10 cellular contexts compared by ENCODE assay signal in the genomic region with DNA sequence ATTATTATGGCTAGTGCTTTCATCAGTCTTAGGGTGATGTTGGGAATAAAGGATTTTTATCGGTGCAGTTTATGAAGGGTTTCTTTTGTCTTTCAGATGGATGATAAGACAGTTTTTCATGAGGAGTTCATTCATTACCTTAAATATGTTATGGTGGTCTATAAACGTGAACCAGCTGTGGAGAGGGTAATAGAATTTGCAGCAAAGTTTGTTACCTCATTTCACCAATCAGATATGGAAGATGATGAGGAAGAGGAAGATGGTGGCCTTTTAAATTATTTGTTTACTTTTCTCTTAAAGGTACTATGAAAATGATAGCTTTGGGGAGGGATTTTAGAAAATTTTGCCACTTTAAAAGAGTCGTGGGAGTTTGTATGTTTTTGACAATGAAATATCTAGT. TPM values are rescaled to one million over a fixed set of nuclear protein-coding genes. Genes with fewer than 3 reads are reported as not detected.
DNase-seq lines count a peak whose midpoint lies in the region; ATAC-seq, FAIRE-seq and TF ChIP-seq lines count a peak whose summit lies in the region.
"Had no signal": no experiment of that assay in that cellular context is flagged by ENCODE, and none has a peak within 500 bp of the region (broad histone marks: within the 10 kb centered on the region; RNA-seq: fewer than 3 reads in every experiment).

No MANE protein-coding gene starts in this region.

- peaks cover 17% of the 10 kb centered on the region for H3K36me3 Mint-ChIP-seq in MCF 10A (ENCODE audit: insufficient read depth, unreplicated experiment)
- H3K36me3 Mint-ChIP-seq in stimulated activated memory B cell treated with anti-CD40 and anti-IgM and Interleukin-4, amounts not matched to agents 10 μg/mL and 1 μg/mL and 100 μg/mL, for 72 hours, result peaks cover 6% of the 10 kb centered on the region

- H3K4me3 ChIP-seq in breast epithelium (no peak overlapping the region), RWPE2 (ENCODE audit: severe bottlenecking) (peak overlapping the region; percentile 74), epithelial cell of proximal tubule (ENCODE audit: low read depth, low read length) (peak overlapping the region; percentile 82)

- peak overlapping the region; percentile 89 for H3K4me3 Mint-ChIP-seq in MCF 10A (ENCODE audit: unreplicated experiment)
- peak overlapping the region; percentile 38 for H3K4me3 Mint-ChIP-seq in stimulated activated memory B cell treated with anti-CD40 and anti-IgM and Interleukin-4, amounts not matched to agents 10 μg/mL and 1 μg/mL and 100 μg/mL, for 72 hours

- intact Hi-C loops in MCF 10A (cut with micrococcal nuclease), result no loop called here
- intact Hi-C loops in breast epithelium (cut with DNase I; ENCODE audit: low total_unique reads), result loop anchor here (5.0 to 10.0 kb wide), 2 partner anchors 1707 to 1910 kb away; no protein-coding TSS in a partner anchor

- TF ChIP-seq CTCF in MCF 10A (IDR thresholded peaks at IDR 0.05; ENCODE audit: unreplicated experiment) (no peak), breast epithelium (IDR thresholded peaks at IDR 0.05) (no peak), RWPE2 (IDR thresholded peaks at IDR 0.05; ENCODE audit: poor library complexity, severe bottlenecking) (no peak), epithelial cell of proximal tubule (conservative IDR thresholded peaks at IDR 0.05; ENCODE audit: low read depth, low read length) (no peak)

- no peak for FAIRE-seq in GM12891 (lab: Jason Lieb, UNC)

- H3K9me3 ChIP-seq in breast epithelium, result no peaks in the 10 kb centered on the region
- no peaks in the 10 kb centered on the region for H3K9me3 ChIP-seq in RWPE2 (ENCODE audit: severe bottlenecking)
- H3K9me3 ChIP-seq: neutrophil had no signal

- H3K36me3 ChIP-seq in breast epithelium (no peaks in the 10 kb centered on the region), RWPE2 (ENCODE audit: low read depth) (peaks cover 66% of the 10 kb centered on the region)

- POLR2A ChIA-PET in MCF 10A (lab: Yijun Ruan, JAX), result interaction anchor here (1.8 to 8.0 kb wide), 3 partner anchors 11 to 210 kb away, joined by 9 to 64 read pairs (median 59); a partner anchor contains a TSS

- DNase-seq in MCF 10A (ENCODE audit: unreplicated experiment) (peak; percentile 5), breast epithelium (ENCODE audit: low spot score in 2 of 2) (no peak), RWPE2 (ENCODE audit: low spot score) (no peak), epithelial cell of proximal tubule (ENCODE audit: low read depth) (no peak), GM12891 (ENCODE audit: insufficient read length, low spot score) (no peak)

- TF ChIP-seq POLR2A in breast epithelium (IDR thresholded peaks at IDR 0.05) (no peak), GM12891 (IDR thresholded peaks at IDR 0.05; ENCODE audit: low read depth, low read length) (no peak)

- peak overlapping the region; percentile 98 for H3K27ac Mint-ChIP-seq in MCF 10A (ENCODE audit: low read depth, unreplicated experiment)
- H3K27ac Mint-ChIP-seq in stimulated activated memory B cell treated with anti-CD40 and anti-IgM and Interleukin-4, amounts not matched to agents 10 μg/mL and 1 μg/mL and 100 μg/mL, for 72 hours, result no peak overlapping the region

- ATAC-seq in RWPE2 (ENCODE audit: low read depth), result no peak
- no peak for ATAC-seq in stimulated activated memory B cell treated with anti-CD40 and anti-IgM and Interleukin-4, amounts not matched to agents 10 μg/mL and 1 μg/mL and 100 μg/mL, for 72 hours
- ATAC-seq in GM19467 (IDR thresholded peaks at IDR 0.05; ENCODE audit: unreplicated experiment), result no peak
- ATAC-seq in HG02852 (IDR thresholded peaks at IDR 0.05; ENCODE audit: unreplicated experiment), result no peak
- ATAC-seq: activated CD4-positive, CD25-positive, alpha-beta regulatory T cell treated with anti-CD3 and anti-CD28 coated beads, Interleukin-2, amount 50 U/mL, for 24 hours had no signal

- H3K27me3 ChIP-seq in breast epithelium, result no peaks in the 10 kb centered on the region
- no peaks in the 10 kb centered on the region for H3K27me3 ChIP-seq in RWPE2 (ENCODE audit: insufficient read depth, poor library complexity, severe bottlenecking)
- H3K27me3 ChIP-seq: neutrophil had no signal

- peaks cover 0 to 10% of the 10 kb centered on the region in 2 donors for H3K4me1 ChIP-seq in breast epithelium
- H3K4me1 ChIP-seq in RWPE2 (ENCODE audit: insufficient read depth, poor library complexity, severe bottlenecking), result peaks cover 22% of the 10 kb centered on the region

- H3K9me3 Mint-ChIP-seq in MCF 10A (ENCODE audit: unreplicated experiment), result no peaks in the 10 kb centered on the region
- no peaks in the 10 kb centered on the region for H3K9me3 Mint-ChIP-seq in stimulated activated memory B cell treated with anti-CD40 and anti-IgM and Interleukin-4, amounts not matched to agents 10 μg/mL and 1 μg/mL and 100 μg/mL, for 72 hours

- no TSS peak for BruUV-seq in MCF 10A (replicated peaks; lab: Mats Ljungman, UMichigan)

- peaks cover 27% of the 10 kb centered on the region for H3K4me1 Mint-ChIP-seq in MCF 10A (ENCODE audit: insufficient read depth, unreplicated experiment)
- peaks cover 50% of the 10 kb centered on the region for H3K4me1 Mint-ChIP-seq in stimulated activated memory B cell treated with anti-CD40 and anti-IgM and Interleukin-4, amounts not matched to agents 10 μg/mL and 1 μg/mL and 100 μg/mL, for 72 hours

- no peak overlapping the region for H3K27ac ChIP-seq in breast epithelium
- no peak overlapping the region for H3K27ac ChIP-seq in RWPE2 (ENCODE audit: poor library complexity, severe bottlenecking)
- H3K27ac ChIP-seq: neutrophil had no signal

- CTCF ChIA-PET in MCF 10A (lab: Yijun Ruan, JAX), result interaction anchor here (0.6 to 1.2 kb wide), 4 partner anchors 10 to 694 kb away, joined by 3 to 7 read pairs (median 4); a partner anchor contains a TSS

- no peaks in the 10 kb centered on the region for H3K27me3 Mint-ChIP-seq in MCF 10A (ENCODE audit: insufficient read depth, unreplicated experiment)
- H3K27me3 Mint-ChIP-seq in stimulated activated memory B cell treated with anti-CD40 and anti-IgM and Interleukin-4, amounts not matched to agents 10 μg/mL and 1 μg/mL and 100 μg/mL, for 72 hours, result no peaks in the 10 kb centered on the region

TF ChIP-seq in GM12891, 5 proteins besides CTCF, POLR2A, EP300 and RAD21:
- TF ChIP-seq SPI1 (IDR thresholded peaks at IDR 0.05; ENCODE audit: low read depth, low read length), result no peak

RNA-seq across cellular contexts. Expression of a gene that starts 1.3 kb away (rescaled TPM):
- 23.2 and 38.6 TPM in 2 replicates for total RNA-seq in MCF 10A (2022)
- under 1 TPM; 0.33 to 0.96 (median 0.59) TPM for total RNA-seq in breast epithelium
- 56.4 and 66.9 TPM in 2 replicates for total RNA-seq in epithelial cell of proximal tubule
- polyA plus RNA-seq in GM12891 (2012; ENCODE audit: low read depth, missing spikeins), result 20.8 TPM

RNA-seq across cellular contexts. Expression of a gene that starts 1.6 kb away (rescaled TPM):
- total RNA-seq in MCF 10A (2022), result 38.0 and 41.4 TPM in 2 replicates
- total RNA-seq in breast epithelium, result 10 to 100 TPM; 28.0 to 41.3 (median 28.2) TPM
- 18.6 and 27.0 TPM in 2 replicates for total RNA-seq in epithelial cell of proximal tubule
- polyA plus RNA-seq in GM12891 (2012; ENCODE audit: low read depth, missing spikeins), result 12.1 TPM

RNA-seq across cellular contexts. Expression of a gene that starts 30.7 kb away (rescaled TPM):
- not detected in 2 replicates for total RNA-seq in MCF 10A (2022)
- total RNA-seq in breast epithelium, result under 1 TPM in 2 of 3 donors, not detected in 1; 0.33 to 0.59 TPM
- total RNA-seq in epithelial cell of proximal tubule, result 0.07 and 0.17 TPM in 2 replicates
- 0.03 TPM for polyA plus RNA-seq in GM12891 (2012; ENCODE audit: low read depth, missing spikeins)

Comparison
In these comparisons a context has a peak if more than half of its experiments do, and no peak if none do; other contexts are left out.
1. RNA of a gene that starts 1.3 kb away (total RNA-seq): 56.4 to 66.9 TPM in epithelial cell of proximal tubule and 23.2 to 38.6 TPM in MCF 10A; 0.33 to 0.96 TPM in breast epithelium; every median in the first group is over 10 times any median in the second.
2. H3K4me3 ChIP-seq: peak in RWPE2 (single experiment) and epithelial cell of proximal tubule (single experiment); none in breast epithelium (0 of 3).